In genomic region chr16:12067714-12068401, GRCh38 we compare ENCODE assay signal across 8 cellular contexts.
DNase-seq lines count a peak whose midpoint lies in the region; ATAC-seq, FAIRE-seq and TF ChIP-seq lines count a peak whose summit lies in the region.

No MANE protein-coding gene starts in this region.

- H3K4me1 ChIP-seq in body of pancreas: no peaks in the 10 kb centered on the region
- H3K4me1 ChIP-seq in small intestine (ENCODE audit: control insufficient read depth in 2 of 2, insufficient read depth in 1 of 2, low read depth in 1 of 2, low read length in 1 of 2): no peaks in the 10 kb centered on the region

- peak; percentile 90 to 93 (median 93) for TF ChIP-seq CTCF in body of pancreas (IDR thresholded peaks at IDR 0.05)

- TF ChIP-seq POLR2A in body of pancreas (IDR thresholded peaks at IDR 0.05): no peak

- DNase-seq in activated CD4-positive, CD25-positive, alpha-beta regulatory T cell treated with anti-CD3 and anti-CD28 coated beads, Interleukin-2, amount 50 U/mL, for 16 hours (ENCODE audit: low read depth, low spot score): peak; percentile 13
- no peak for DNase-seq in activated CD4-positive, CD25-positive, alpha-beta regulatory T cell treated with anti-CD3 and anti-CD28 coated beads, Interleukin-2, amount 50 U/mL, for 72 hours
- DNase-seq in NCI-H1417 (lab: John Stamatoyannopoulos, UW): peak; percentile 48 to 89 (median 81)
- peak; percentile 75 for DNase-seq in SKM-1 treated with dmso at 0.1 percent for 144 hours (lab: John Stamatoyannopoulos, UW; ENCODE audit: unreplicated experiment)
- DNase-seq in body of pancreas: peak; percentile 65 to 74 (median 70)
- peak; percentile 40 for DNase-seq in iPS DF 19.7 (ENCODE audit: low read depth, low spot score)
- peak; percentile 70 for DNase-seq in small intestine

- H3K27me3 ChIP-seq in body of pancreas (no peaks in the 10 kb centered on the region), small intestine (ENCODE audit: control insufficient read depth in 2 of 2, insufficient read depth in 2 of 2, low read length in 2 of 2) (no peaks in the 10 kb centered on the region)

- 22 to 41% methylated on average over 7 to 9 of the region's 9 CpGs for WGBS in body of pancreas, 2 donors
- 49 to 51% (median 50%) methylated on average over 9 of the region's 9 CpGs for WGBS in small intestine, 3 donors

- ATAC-seq in body of pancreas (peak; percentile 69), HG03378 (IDR thresholded peaks at IDR 0.05; ENCODE audit: unreplicated experiment) (no peak)

- intact Hi-C loops in body of pancreas (cut with DNase I): loop anchor here (5.0 kb wide), 1 partner anchor 671 kb away; no protein-coding TSS in a partner anchor

- H3K27ac ChIP-seq in body of pancreas (no peak overlapping the region), small intestine (ENCODE audit: low read depth in 1 of 2, low read length in 1 of 2) (no peak overlapping the region)

- H3K9me3 ChIP-seq in body of pancreas (no peaks in the 10 kb centered on the region), small intestine (ENCODE audit: control insufficient read depth, low read depth) (no peaks in the 10 kb centered on the region)

- no peak for FAIRE-seq in small intestine (lab: Jason Lieb, UNC)

- H3K4me3 ChIP-seq in body of pancreas (no peak overlapping the region), small intestine (ENCODE audit: low read depth in 1 of 2, low read length in 2 of 2) (no peak overlapping the region)

- no peaks in the 10 kb centered on the region for H3K36me3 ChIP-seq in body of pancreas (replicated peaks in 1 of 2; ENCODE audit: insufficient read depth in 1 of 2, low read depth in 2 of 2)
- H3K36me3 ChIP-seq in small intestine (ENCODE audit: control insufficient read depth in 2 of 2, insufficient read depth in 2 of 2, low read length in 2 of 2): no peaks in the 10 kb centered on the region
